In the genomic region with DNA sequence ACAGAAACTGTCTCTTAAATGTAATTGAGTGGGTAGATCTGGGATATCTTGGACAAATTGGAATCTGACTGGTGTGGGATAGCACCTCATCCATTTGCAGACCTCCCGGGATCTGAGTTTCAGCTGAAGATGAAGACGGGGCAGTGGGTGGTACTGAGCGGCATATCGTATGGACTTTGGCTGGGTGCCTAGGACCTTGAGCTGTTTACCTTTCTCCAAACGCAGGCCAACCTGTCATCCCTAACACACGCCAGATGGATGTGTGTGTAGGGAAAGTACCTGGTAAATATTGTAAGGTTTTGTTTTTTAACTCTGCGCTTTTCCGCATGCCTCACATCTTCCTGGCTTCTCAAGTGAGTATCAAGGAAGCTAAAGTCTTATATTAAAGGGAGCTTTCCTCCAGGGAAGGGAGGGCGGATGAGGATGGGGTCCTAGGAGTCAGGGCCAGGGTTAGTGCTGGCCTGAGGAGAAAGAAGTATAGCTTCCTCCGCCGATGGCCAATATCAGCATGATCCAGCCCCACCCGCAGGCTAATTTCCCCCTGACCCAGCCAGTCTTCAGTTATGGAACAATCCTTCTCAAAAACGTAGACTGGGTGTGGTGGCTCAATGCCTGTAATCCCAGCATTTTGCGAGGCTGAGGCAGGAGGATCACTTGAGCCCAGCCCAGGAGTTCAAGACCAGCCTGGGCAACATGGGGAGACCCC, we compare ENCODE assay signal across 2 cellular contexts.
TF ChIP-seq lines count a peak whose summit lies in the region.

No MANE protein-coding gene starts in this region.

TF ChIP-seq in GM23338, 12 proteins besides CTCF, POLR2A, EP300 and RAD21:
- TF ChIP-seq ZNF331 (CRISPR knock-in tag; IDR thresholded peaks at IDR 0.05; ENCODE audit: low read depth), result no peak
- TF ChIP-seq CREB1 (CRISPR knock-in tag; IDR thresholded peaks at IDR 0.05; ENCODE audit: low read depth), result no peak
- no peak for TF ChIP-seq STAT1 (IDR thresholded peaks at IDR 0.05; ENCODE audit: unreplicated experiment)
- TF ChIP-seq ZNF114 (CRISPR knock-in tag; IDR thresholded peaks at IDR 0.05), result no peak
- TF ChIP-seq ZNF462 (CRISPR knock-in tag; IDR thresholded peaks at IDR 0.05), result no peak
- TF ChIP-seq EZH2 (IDR thresholded peaks at IDR 0.05; ENCODE audit: low read depth, unreplicated experiment), result no peak
TF ChIP-seq in GM23338: peak in this region for 0.

TF ChIP-seq in HepG2, 621 proteins besides CTCF, POLR2A, EP300 and RAD21 (continues in another document):
- TF ChIP-seq NFKB2 (CRISPR knock-in tag; IDR thresholded peaks at IDR 0.05; ENCODE audit: borderline replicate concordance) (no peak), XRCC5 (optimal IDR thresholded peaks at IDR 0.05; ENCODE audit: low read length) (no peak), NFYB (CRISPR knock-in tag; IDR thresholded peaks at IDR 0.05) (no peak), NFRKB (IDR thresholded peaks at IDR 0.05) (no peak), YEATS2 (CRISPR knock-in tag; IDR thresholded peaks at IDR 0.05; ENCODE audit: borderline replicate concordance) (no peak), ZSCAN25 (CRISPR knock-in tag; IDR thresholded peaks at IDR 0.05) (no peak), SNAI1 (CRISPR knock-in tag; IDR thresholded peaks at IDR 0.05; ENCODE audit: borderline replicate concordance) (no peak), MED1 (CRISPR knock-in tag; IDR thresholded peaks at IDR 0.05) (peak; percentile 69), TFDP1 (CRISPR knock-in tag; IDR thresholded peaks at IDR 0.05; ENCODE audit: borderline replicate concordance) (no peak), ZFAT (CRISPR knock-in tag; conservative IDR thresholded peaks at IDR 0.05) (no peak), CEBPB (IDR thresholded peaks at IDR 0.05; ENCODE audit: borderline replicate concordance, low read depth, low read length) (no peak), TBL1XR1 (IDR thresholded peaks at IDR 0.05; ENCODE audit: borderline replicate concordance, low read length, partially characterized antibody) (no peak), GABPB1 (CRISPR knock-in tag; IDR thresholded peaks at IDR 0.05) (no peak), SMARCE1 (IDR thresholded peaks at IDR 0.05; ENCODE audit: borderline replicate concordance) (no peak), TCF7L2 (IDR thresholded peaks at IDR 0.05; ENCODE audit: low read depth, low read length) (no peak), PAF1 (CRISPR knock-in tag; IDR thresholded peaks at IDR 0.05) (no peak), ZNF451 (CRISPR knock-in tag; IDR thresholded peaks at IDR 0.05) (no peak), ZNF276 (CRISPR knock-in tag; IDR thresholded peaks at IDR 0.05; ENCODE audit: low read depth) (no peak), ZNF263 (CRISPR knock-in tag; IDR thresholded peaks at IDR 0.05) (no peak), ZNF558 (CRISPR knock-in tag; IDR thresholded peaks at IDR 0.05; ENCODE audit: borderline replicate concordance) (no peak), RELA (CRISPR knock-in tag; IDR thresholded peaks at IDR 0.05) (no peak), NCOA5 (CRISPR knock-in tag; IDR thresholded peaks at IDR 0.05) (no peak), LCORL (IDR thresholded peaks at IDR 0.05) (no peak), LCORL (CRISPR knock-in tag; IDR thresholded peaks at IDR 0.05) (peak; percentile 94), ZNF274 (CRISPR knock-in tag; IDR thresholded peaks at IDR 0.05) (no peak), ZNF562 (CRISPR knock-in tag; IDR thresholded peaks at IDR 0.05; ENCODE audit: borderline replicate concordance) (no peak), ZNF546 (CRISPR knock-in tag; conservative IDR thresholded peaks at IDR 0.05) (no peak), RFXAP (CRISPR knock-in tag; IDR thresholded peaks at IDR 0.05; ENCODE audit: borderline replicate concordance) (no peak), ARID5B (CRISPR knock-in tag; IDR thresholded peaks at IDR 0.05) (peak; percentile 82), ZNF256 (CRISPR knock-in tag; conservative IDR thresholded peaks at IDR 0.05) (no peak), THAP11 (CRISPR knock-in tag; IDR thresholded peaks at IDR 0.05) (0 out of 2 replicates have a peak, but pooled peaks have one; percentile 9), ZNF317 (CRISPR knock-in tag; IDR thresholded peaks at IDR 0.05) (no peak), FOXK1 (CRISPR knock-in tag; IDR thresholded peaks at IDR 0.05; ENCODE audit: borderline replicate concordance, low read depth) (peak; percentile 48; the same call in 1 of the 2 replicates), CHCHD3 (CRISPR knock-in tag; IDR thresholded peaks at IDR 0.05) (no peak), ZFYVE20 (CRISPR knock-in tag; IDR thresholded peaks at IDR 0.05; ENCODE audit: borderline replicate concordance, low read depth) (no peak), AGO2 (optimal IDR thresholded peaks at IDR 0.05; ENCODE audit: low read depth, low read length) (no peak), NFE2 (CRISPR knock-in tag; IDR thresholded peaks at IDR 0.05) (no peak), NPAS2 (CRISPR knock-in tag; IDR thresholded peaks at IDR 0.05; ENCODE audit: borderline replicate concordance) (no peak), SKI (IDR thresholded peaks at IDR 0.05; ENCODE audit: partially characterized antibody) (no peak), ZNF230 (CRISPR knock-in tag; IDR thresholded peaks at IDR 0.05) (no peak), ZFX (CRISPR knock-in tag; IDR thresholded peaks at IDR 0.05; ENCODE audit: low read depth) (peak; percentile 37; the same call in 1 of the 2 replicates), ZNF17 (CRISPR knock-in tag; IDR thresholded peaks at IDR 0.05) (no peak), E2F5 (CRISPR knock-in tag; conservative IDR thresholded peaks at IDR 0.05) (no peak), HHEX (CRISPR knock-in tag; IDR thresholded peaks at IDR 0.05) (no peak), SALL2 (CRISPR knock-in tag; IDR thresholded peaks at IDR 0.05) (no peak), ZNF34 (CRISPR knock-in tag; IDR thresholded peaks at IDR 0.05; ENCODE audit: borderline replicate concordance) (no peak), ZNF367 (CRISPR knock-in tag; IDR thresholded peaks at IDR 0.05; ENCODE audit: borderline replicate concordance) (no peak), FOXP1 (IDR thresholded peaks at IDR 0.05) (no peak), FOXP1 (CRISPR knock-in tag; IDR thresholded peaks at IDR 0.05) (peak; percentile 67), SOX5 (CRISPR knock-in tag; IDR thresholded peaks at IDR 0.05; ENCODE audit: borderline replicate concordance) (peak; percentile 46; the same call in 1 of the 2 replicates), ZNF207 (IDR thresholded peaks at IDR 0.05; ENCODE audit: borderline replicate concordance) (no peak), ZNF281 (CRISPR knock-in tag; IDR thresholded peaks at IDR 0.05; ENCODE audit: borderline replicate concordance) (no peak), XBP1 (CRISPR knock-in tag; IDR thresholded peaks at IDR 0.05) (no peak)
- TF ChIP-seq, protein P1, sequence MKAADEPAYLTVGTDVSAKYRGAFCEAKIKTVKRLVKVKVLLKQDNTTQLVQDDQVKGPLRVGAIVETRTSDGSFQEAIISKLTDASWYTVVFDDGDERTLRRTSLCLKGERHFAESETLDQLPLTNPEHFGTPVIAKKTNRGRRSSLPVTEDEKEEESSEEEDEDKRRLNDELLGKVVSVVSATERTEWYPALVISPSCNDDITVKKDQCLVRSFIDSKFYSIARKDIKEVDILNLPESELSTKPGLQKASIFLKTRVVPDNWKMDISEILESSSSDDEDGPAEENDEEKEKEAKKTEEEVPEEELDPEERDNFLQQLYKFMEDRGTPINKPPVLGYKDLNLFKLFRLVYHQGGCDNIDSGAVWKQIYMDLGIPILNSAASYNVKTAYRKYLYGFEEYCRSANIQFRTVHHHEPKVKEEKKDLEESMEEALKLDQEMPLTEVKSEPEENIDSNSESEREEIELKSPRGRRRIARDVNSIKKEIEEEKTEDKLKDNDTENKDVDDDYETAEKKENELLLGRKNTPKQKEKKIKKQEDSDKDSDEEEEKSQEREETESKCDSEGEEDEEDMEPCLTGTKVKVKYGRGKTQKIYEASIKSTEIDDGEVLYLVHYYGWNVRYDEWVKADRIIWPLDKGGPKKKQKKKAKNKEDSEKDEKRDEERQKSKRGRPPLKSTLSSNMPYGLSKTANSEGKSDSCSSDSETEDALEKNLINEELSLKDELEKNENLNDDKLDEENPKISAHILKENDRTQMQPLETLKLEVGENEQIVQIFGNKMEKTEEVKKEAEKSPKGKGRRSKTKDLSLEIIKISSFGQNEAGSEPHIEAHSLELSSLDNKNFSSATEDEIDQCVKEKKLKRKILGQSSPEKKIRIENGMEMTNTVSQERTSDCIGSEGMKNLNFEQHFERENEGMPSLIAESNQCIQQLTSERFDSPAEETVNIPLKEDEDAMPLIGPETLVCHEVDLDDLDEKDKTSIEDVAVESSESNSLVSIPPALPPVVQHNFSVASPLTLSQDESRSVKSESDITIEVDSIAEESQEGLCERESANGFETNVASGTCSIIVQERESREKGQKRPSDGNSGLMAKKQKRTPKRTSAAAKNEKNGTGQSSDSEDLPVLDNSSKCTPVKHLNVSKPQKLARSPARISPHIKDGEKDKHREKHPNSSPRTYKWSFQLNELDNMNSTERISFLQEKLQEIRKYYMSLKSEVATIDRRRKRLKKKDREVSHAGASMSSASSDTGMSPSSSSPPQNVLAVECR (CRISPR knock-in tag; IDR thresholded peaks at IDR 0.05; ENCODE audit: borderline replicate concordance), result peak; percentile 11; the same call in 1 of the 2 replicates
- TF ChIP-seq, protein P2, sequence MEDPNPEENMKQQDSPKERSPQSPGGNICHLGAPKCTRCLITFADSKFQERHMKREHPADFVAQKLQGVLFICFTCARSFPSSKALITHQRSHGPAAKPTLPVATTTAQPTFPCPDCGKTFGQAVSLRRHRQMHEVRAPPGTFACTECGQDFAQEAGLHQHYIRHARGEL (CRISPR knock-in tag; IDR thresholded peaks at IDR 0.05), result no peak
